In the genomic region with DNA sequence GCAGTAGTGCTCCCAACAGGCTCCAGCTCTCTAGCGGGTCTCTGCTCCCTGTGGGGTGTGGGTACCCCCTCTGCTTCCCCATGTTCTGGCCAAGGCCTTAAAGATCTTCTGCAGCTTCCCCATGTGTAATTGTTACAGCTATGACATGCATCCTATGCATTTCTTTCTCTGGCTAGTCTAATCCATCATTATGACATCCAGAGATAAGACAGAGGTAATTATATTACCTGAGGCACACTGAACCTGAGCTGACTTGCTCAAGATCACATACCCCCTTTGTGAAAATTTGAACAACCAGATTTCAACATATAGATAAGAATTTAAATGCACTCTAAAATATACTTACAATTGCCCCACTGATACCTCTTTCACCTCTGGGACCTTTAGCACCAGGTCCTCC, we compare ENCODE assay signal across 24 cellular contexts.
"Had no signal": no experiment of that assay in that cellular context is flagged by ENCODE, and none has a peak within 500 bp of the region (broad histone marks: within the 10 kb centered on the region; RNA-seq: fewer than 3 reads in every experiment).

No MANE protein-coding gene starts in this region.

- H3K9me3 ChIP-seq: left lung, pancreas, testis, upper lobe of right lung had no signal

- H3K4me1 Mint-ChIP-seq: endodermal cell; natural killer cell; stimulated activated memory B cell treated with anti-CD40 and anti-IgM and Interleukin-4, amounts not matched to agents 10 μg/mL and 1 μg/mL and 100 μg/mL, for 72 hours; WTC11 had no signal

- H3K4me1 ChIP-seq: left lung, pancreas, testis had no signal

- H3K4me3 ChIP-seq: left lung, lung, pancreas, smooth muscle cell, testis, upper lobe of right lung had no signal

- H3K4me2 ChIP-seq: smooth muscle cell had no signal

- H3K27ac ChIP-seq: left lung, pancreas, testis, upper lobe of right lung had no signal

- H3K36me3 ChIP-seq: pancreas, upper lobe of right lung had no signal

- H3K4me3 Mint-ChIP-seq: activated naive CD8-positive, alpha-beta T cell; activated T-cell treated with anti-CD3 and anti-CD28 coated beads, Interleukin-2, amount 50 U/mL, for 4 hours; endodermal cell; natural killer cell; stimulated activated memory B cell treated with anti-CD40 and anti-IgM and Interleukin-4, amounts not matched to agents 10 μg/mL and 1 μg/mL and 100 μg/mL, for 72 hours; T-helper 1 cell treated with Interleukin-12 subunit alpha and Interleukin-12 subunit beta and Interleukin-4 antibody, amounts not matched to agents 30 μg/mL and 1 μg/mL, for 36 hours; WTC11 had no signal

- H3K36me3 Mint-ChIP-seq: activated naive CD8-positive, alpha-beta T cell; natural killer cell; stimulated activated memory B cell treated with anti-CD40 and anti-IgM and Interleukin-4, amounts not matched to agents 10 μg/mL and 1 μg/mL and 100 μg/mL, for 72 hours; WTC11 had no signal

- H3K27me3 ChIP-seq: left lung, pancreas, testis, upper lobe of right lung had no signal

- H3K27ac Mint-ChIP-seq: activated naive CD8-positive, alpha-beta T cell; activated T-helper 2 cell treated with anti-CD3 and anti-CD28 coated beads, Interferon-gamma antibody, Interleukin-2, Interleukin-4, amounts not matched to agents 10 μg/mL and 5 μg/mL and 100 μg/mL, durations not matched to agents 14 hours and 24 hours and 36 hours; endodermal cell; natural killer cell; stimulated activated memory B cell treated with anti-CD40 and anti-IgM and Interleukin-4, amounts not matched to agents 10 μg/mL and 1 μg/mL and 100 μg/mL, for 72 hours; T-helper 1 cell treated with Interleukin-12 subunit alpha and Interleukin-12 subunit beta and Interleukin-4 antibody, amounts not matched to agents 30 μg/mL and 1 μg/mL, for 36 hours; WTC11 had no signal

- H3K9me3 Mint-ChIP-seq: activated T-cell treated with anti-CD3 and anti-CD28 coated beads, Interleukin-2, amount 50 U/mL, for 4 hours; activated T-helper 2 cell treated with anti-CD3 and anti-CD28 coated beads, Interferon-gamma antibody, Interleukin-2, Interleukin-4, amounts not matched to agents 10 μg/mL and 5 μg/mL and 100 μg/mL, durations not matched to agents 14 hours and 24 hours and 36 hours; endodermal cell; T-helper 1 cell treated with Interleukin-12 subunit alpha and Interleukin-12 subunit beta and Interleukin-4 antibody, amounts not matched to agents 30 μg/mL and 1 μg/mL, for 36 hours; WTC11 had no signal

- H3K27me3 Mint-ChIP-seq: stimulated activated memory B cell treated with anti-CD40 and anti-IgM and Interleukin-4, amounts not matched to agents 10 μg/mL and 1 μg/mL and 100 μg/mL, for 72 hours had no signal

- DNase-seq: activated CD4-positive, alpha-beta T cell treated with anti-CD3 and anti-CD28 coated beads, Interleukin-2, amount 50 U/mL, for 4 hours; activated CD8-positive, alpha-beta memory T cell treated with anti-CD3 and anti-CD28 coated beads, Interleukin-2, amount 50 U/mL, for 48 hours; activated naive CD4-positive, alpha-beta T cell; activated T-cell treated with anti-CD3 and anti-CD28 coated beads, Interleukin-2, amount 50 U/mL, for 4 hours; amniotic stem cell; cerebellar nuclear complex; cortex of kidney; endodermal cell; kidney glomerular epithelial cell; left lung; natural killer cell; pancreas; stimulated activated CD4-positive, alpha-beta T cell treated with anti-CD3 and anti-CD28 coated beads, Interleukin-15, amount 100 ng/mL, for 24 hours; T1000; testis; upper lobe of right lung had no signal

- ATAC-seq: activated T-cell treated with anti-CD3 and anti-CD28 coated beads, Interleukin-2, amount 50 U/mL, for 4 hours; left lung; natural killer cell; pancreas; sciatic nerve; stimulated activated memory B cell treated with anti-CD40 and anti-IgM and Interleukin-4, amounts not matched to agents 10 μg/mL and 1 μg/mL and 100 μg/mL, for 72 hours; upper lobe of right lung; WTC11 had no signal
